2 cellular contexts compared by ENCODE assay signal in the genomic region with DNA sequence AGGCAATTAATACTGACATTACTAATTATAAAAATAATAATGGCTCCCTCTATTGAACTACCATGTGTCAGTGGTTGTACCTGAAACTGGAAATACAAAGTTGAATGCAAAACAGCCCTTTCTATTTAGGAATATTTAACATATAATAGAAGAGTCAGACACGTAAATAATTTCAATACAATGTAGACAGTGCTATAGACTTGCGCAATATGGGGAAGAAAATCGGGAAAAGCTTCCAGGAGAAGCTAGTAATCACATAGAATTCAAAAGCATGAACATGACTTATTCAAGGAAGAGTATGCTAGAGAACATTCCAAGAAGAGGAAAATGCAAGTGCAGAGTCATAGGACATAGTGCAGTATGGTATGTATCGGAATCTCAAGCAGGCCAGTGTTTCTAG.
TF ChIP-seq lines count a peak whose summit lies in the region.

No MANE protein-coding gene starts in this region.

TF ChIP-seq in IMR-90, 13 proteins besides CTCF, POLR2A, EP300 and RAD21:
- TF ChIP-seq, protein P1, sequence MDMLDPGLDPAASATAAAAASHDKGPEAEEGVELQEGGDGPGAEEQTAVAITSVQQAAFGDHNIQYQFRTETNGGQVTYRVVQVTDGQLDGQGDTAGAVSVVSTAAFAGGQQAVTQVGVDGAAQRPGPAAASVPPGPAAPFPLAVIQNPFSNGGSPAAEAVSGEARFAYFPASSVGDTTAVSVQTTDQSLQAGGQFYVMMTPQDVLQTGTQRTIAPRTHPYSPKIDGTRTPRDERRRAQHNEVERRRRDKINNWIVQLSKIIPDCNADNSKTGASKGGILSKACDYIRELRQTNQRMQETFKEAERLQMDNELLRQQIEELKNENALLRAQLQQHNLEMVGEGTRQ (IDR thresholded peaks at IDR 0.05; ENCODE audit: low read depth, low read length) = no peak
- peak; percentile 80 for TF ChIP-seq CEBPB (IDR thresholded peaks at IDR 0.05; ENCODE audit: low read depth, low read length)

TF ChIP-seq in K562, 482 proteins besides CTCF, POLR2A, EP300 and RAD21 (continued from another document):
- TF ChIP-seq CEBPG (CRISPR knock-in tag; IDR thresholded peaks at IDR 0.05) (no peak), CEBPG (tag; conservative IDR thresholded peaks at IDR 0.05 in 1 of 2, IDR thresholded peaks at IDR 0.05 in 1 of 2) (peak in 1 of 2 experiments; percentile 65; a peak in 1 of 4 replicates)
